Comparison of ENCODE assay signal across 8 cellular contexts in genomic region chr15:72155635-72156616, GRCh38. TPM values are rescaled to one million over a fixed set of nuclear protein-coding genes. Genes with fewer than 3 reads are reported as not detected.
A peak's percentile ranks its signal among the peaks of the same experiment; 100 is the strongest.
DNase-seq lines count a peak whose midpoint lies in the region; ATAC-seq and TF ChIP-seq lines count a peak whose summit lies in the region.

No MANE protein-coding gene starts in this region.

- peak overlapping the region; percentile 89 for H2AFZ ChIP-seq in neural progenitor cell (replicated peaks)

- H3K27ac ChIP-seq in foreskin keratinocyte (no peak overlapping the region), neural progenitor cell (no peak overlapping the region)

- H3K9ac ChIP-seq in neural progenitor cell: no peak overlapping the region

- peak overlapping the region; percentile 85 for H3K27ac Mint-ChIP-seq in neural progenitor cell
- peak overlapping the region; percentile 14 to 75 for H3K27ac Mint-ChIP-seq in stimulated activated naive CD8-positive, alpha-beta T cell treated with anti-CD3 and anti-CD28 coated beads, Interleukin-15, amount 100 ng/mL, for 72 hours

- peak overlapping the region; percentile 49 for H3K4me2 ChIP-seq in neural progenitor cell

- H3K36me3 Mint-ChIP-seq in neural progenitor cell: no peaks in the 10 kb centered on the region

- H4K20me1 ChIP-seq in neural progenitor cell (ENCODE audit: low read depth): no peaks in the 10 kb centered on the region

- H3K9me3 Mint-ChIP-seq in neural progenitor cell: no peaks in the 10 kb centered on the region
- H3K9me3 Mint-ChIP-seq in stimulated activated naive CD8-positive, alpha-beta T cell treated with anti-CD3 and anti-CD28 coated beads, Interleukin-15, amount 100 ng/mL, for 72 hours: no peaks in the 10 kb centered on the region

- DNase-seq in AML-193 (lab: John Stamatoyannopoulos, UW) (peak; percentile 76 to 82), SHP77 treated with DMSO at 0.1 percent for 48 hours (lab: John Stamatoyannopoulos, UW) (peak; percentile 68), foreskin keratinocyte (peak; percentile 47 to 68), neural progenitor cell (ENCODE audit: low spot score) (peak; percentile 87)
- peak; percentile 92 for DNase-seq in activated effector memory CD4-positive, alpha-beta T cell treated with anti-CD3 and anti-CD28 coated beads, Interleukin-2, amount 50 U/mL, for 16 hours
- peak; percentile 74 to 79 for DNase-seq in stimulated activated naive CD8-positive, alpha-beta T cell treated with anti-CD3 and anti-CD28 coated beads, Interleukin-15, amount 100 ng/mL, for 72 hours

- ATAC-seq in GM19397 (IDR thresholded peaks at IDR 0.05; ENCODE audit: unreplicated experiment) (peak; percentile 64), foreskin keratinocyte (peak; percentile 80)
- peak; percentile 96 for ATAC-seq in stimulated activated naive CD8-positive, alpha-beta T cell treated with anti-CD3 and anti-CD28 coated beads, Interleukin-15, amount 100 ng/mL, for 72 hours

- H3K27me3 ChIP-seq in foreskin keratinocyte: no peaks in the 10 kb centered on the region
- H3K27me3 ChIP-seq in neural progenitor cell: no peaks in the 10 kb centered on the region

- H3K4me1 ChIP-seq in foreskin keratinocyte (no peaks in the 10 kb centered on the region), neural progenitor cell (no peaks in the 10 kb centered on the region)

- no peaks in the 10 kb centered on the region for H3F3A ChIP-seq in neural progenitor cell (ENCODE audit: low read depth)

- peaks cover 2% of the 10 kb centered on the region for H3K27me3 Mint-ChIP-seq in neural progenitor cell (ENCODE audit: insufficient read depth, low read depth)
- no peaks in the 10 kb centered on the region for H3K27me3 Mint-ChIP-seq in stimulated activated naive CD8-positive, alpha-beta T cell treated with anti-CD3 and anti-CD28 coated beads, Interleukin-15, amount 100 ng/mL, for 72 hours

- peak overlapping the region; percentile 39 for H3K4me3 Mint-ChIP-seq in neural progenitor cell
- H3K4me3 Mint-ChIP-seq in stimulated activated naive CD8-positive, alpha-beta T cell treated with anti-CD3 and anti-CD28 coated beads, Interleukin-15, amount 100 ng/mL, for 72 hours: peak overlapping the region; percentile 75 to 76

- H3K36me3 ChIP-seq in neural progenitor cell: no peaks in the 10 kb centered on the region

- H3K4me3 ChIP-seq in neural progenitor cell: no peak overlapping the region

- peaks cover 11% of the 10 kb centered on the region for H3K4me1 Mint-ChIP-seq in neural progenitor cell
- peaks cover 8% of the 10 kb centered on the region for H3K4me1 Mint-ChIP-seq in stimulated activated naive CD8-positive, alpha-beta T cell treated with anti-CD3 and anti-CD28 coated beads, Interleukin-15, amount 100 ng/mL, for 72 hours

- H3K79me2 ChIP-seq in neural progenitor cell (ENCODE audit: low read depth): no peaks in the 10 kb centered on the region

- H3K9me3 ChIP-seq in neural progenitor cell (ENCODE audit: low read depth): no peaks in the 10 kb centered on the region

- peak; percentile 81 for TF ChIP-seq CTCF in LNCAP (IDR thresholded peaks at IDR 0.05)
- TF ChIP-seq CTCF in foreskin keratinocyte (conservative IDR thresholded peaks at IDR 0.05): peak; percentile 90
- TF ChIP-seq CTCF in neural progenitor cell (IDR thresholded peaks at IDR 0.05): peak; percentile 92

RNA-seq across cellular contexts. Expression of gene SENP8, which starts 37.7 kb away (rescaled TPM):
- total RNA-seq in foreskin keratinocyte (2.8 and 3.7 TPM in 2 replicates), neural progenitor cell (ENCODE audit: low replicate concordance) (9.0 and 13.5 TPM in 2 replicates)
- 2.2 and 2.7 TPM in 2 replicates for polyA plus RNA-seq in foreskin keratinocyte

RNA-seq across cellular contexts. Expression of gene MYO9A, which starts 38.0 kb away (rescaled TPM):
- 14.8 and 16.5 TPM in 2 replicates for total RNA-seq in foreskin keratinocyte
- polyA plus RNA-seq in foreskin keratinocyte: 1.4 and 1.7 TPM in 2 replicates
- total RNA-seq in neural progenitor cell (ENCODE audit: low replicate concordance): 19.6 and 38.5 TPM in 2 replicates

RNA-seq across cellular contexts. Expression of gene GRAMD2A, which starts 41.7 kb away (rescaled TPM):
- total RNA-seq in foreskin keratinocyte: 2.3 and 3.7 TPM in 2 replicates
- polyA plus RNA-seq in foreskin keratinocyte: 1.3 and 2.1 TPM in 2 replicates
- 0.40 and 0.43 TPM in 2 replicates for total RNA-seq in neural progenitor cell (ENCODE audit: low replicate concordance)
